Comparison of ENCODE assay signal across 21 cellular contexts in the genomic region with DNA sequence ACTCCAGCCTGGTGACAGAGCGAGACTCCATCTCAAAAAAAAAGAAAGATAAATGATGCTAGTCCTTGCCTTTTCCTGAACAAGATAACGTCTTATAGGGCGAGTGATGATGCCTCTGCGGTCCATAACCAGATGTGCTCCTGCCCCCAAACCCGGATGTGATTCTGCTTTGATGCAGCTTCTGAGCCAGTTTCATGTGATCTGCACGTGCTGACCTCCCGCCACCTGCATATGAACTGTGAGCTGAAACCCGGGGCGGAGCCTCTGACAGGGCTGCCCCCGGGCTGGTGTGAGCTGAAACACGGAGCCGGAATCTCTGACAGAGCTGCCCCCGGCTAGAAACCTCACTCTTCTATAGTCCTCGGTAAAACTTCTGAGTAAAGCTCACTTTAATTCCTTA. TPM values are rescaled to one million over a fixed set of nuclear protein-coding genes. Genes with fewer than 3 reads are reported as not detected.
DNase-seq lines count a peak whose midpoint lies in the region; ATAC-seq and TF ChIP-seq lines count a peak whose summit lies in the region.
"Had no signal": no experiment of that assay in that cellular context is flagged by ENCODE, and none has a peak within 500 bp of the region (broad histone marks: within the 10 kb centered on the region; RNA-seq: fewer than 3 reads in every experiment).

No MANE protein-coding gene starts in this region.

- peaks cover 41% of the 10 kb centered on the region for H3K4me1 Mint-ChIP-seq in activated CD4-positive, alpha-beta T cell treated with anti-CD3 and anti-CD28 coated beads, Interleukin-2, amount 10 ng/mL, durations not matched to agents 7 days and 5 days

- TF ChIP-seq CTCF in tibial artery (IDR thresholded peaks at IDR 0.05), result no peak

- DNase-seq in activated CD4-positive, alpha-beta T cell treated with anti-CD3 and anti-CD28 coated beads, Interleukin-2, amount 10 ng/mL, durations not matched to agents 7 days and 5 days, result no peak
- no peak for DNase-seq in activated CD4-positive, alpha-beta T cell treated with anti-CD3 and anti-CD28 coated beads for 4 hours
- DNase-seq in RPMI8226 (peak; percentile 54), sciatic nerve (ENCODE audit: low spot score) (peak; percentile 46), tibial artery (no peak), AG08396 (ENCODE audit: low spot score) (no peak)
- DNase-seq: activated CD4-positive, alpha-beta memory T cell treated with anti-CD3 and anti-CD28 coated beads, Interleukin-2, amount 10 ng/mL, durations not matched to agents 7 days and 5 days; activated T-cell treated with anti-CD3 and anti-CD28 coated beads, Interleukin-2, amount 50 U/mL, for 1 hour; NCI-H1694; NCI-H226; ovary; stimulated activated naive CD4-positive, alpha-beta T cell treated with Interleukin-2 at 50 U/mL for 16 hours; T-helper 2 cell; trophoblast cell; WERI-Rb-1 had no signal

- intact Hi-C loops in sciatic nerve (cut with DNase I) (no loop called here), tibial artery (cut with DNase I; ENCODE audit: low total_unique reads) (no loop called here)

- peaks cover 42% of the 10 kb centered on the region for H3K36me3 Mint-ChIP-seq in activated CD4-positive, alpha-beta T cell treated with anti-CD3 and anti-CD28 coated beads, Interleukin-2, amount 10 ng/mL, durations not matched to agents 7 days and 5 days (ENCODE audit: low read depth)

- no peak overlapping the region for H3K4me3 ChIP-seq in tibial artery
- H3K4me3 ChIP-seq: A549, hepatocyte, ovary had no signal

- peaks cover 41% of the 10 kb centered on the region for H3K9me3 Mint-ChIP-seq in activated CD4-positive, alpha-beta T cell treated with anti-CD3 and anti-CD28 coated beads, Interleukin-2, amount 10 ng/mL, durations not matched to agents 7 days and 5 days

- no peaks in the 10 kb centered on the region for H3K4me1 ChIP-seq in tibial artery
- H3K4me1 ChIP-seq: A549 had no signal

- POLR2A ChIA-PET in activated CD4-positive, alpha-beta T cell treated with anti-CD3 and anti-CD28 coated beads, Interleukin-2, amount 10 ng/mL, durations not matched to agents 7 days and 5 days (lab: Charles Lee), result no interaction called here

- H3K36me3 ChIP-seq in tibial artery, result no peaks in the 10 kb centered on the region
- H3K36me3 ChIP-seq: ovary, WERI-Rb-1 had no signal

- ATAC-seq in sciatic nerve, result no peak
- ATAC-seq: A549 had no signal

- H3K9me3 ChIP-seq in tibial artery, result peaks cover 0 to 6% (median 0%) of the 10 kb centered on the region in 3 donors
- H3K9me3 ChIP-seq: A549, ovary had no signal

- no peaks in the 10 kb centered on the region for H3K27me3 Mint-ChIP-seq in activated CD4-positive, alpha-beta T cell treated with anti-CD3 and anti-CD28 coated beads, Interleukin-2, amount 10 ng/mL, durations not matched to agents 7 days and 5 days
- H3K27me3 Mint-ChIP-seq: activated CD4-positive, alpha-beta memory T cell treated with anti-CD3 and anti-CD28 coated beads, Interleukin-2, amount 10 ng/mL, durations not matched to agents 7 days and 5 days; activated naive CD4-positive, alpha-beta T cell treated with anti-CD3 and anti-CD28 coated beads, Interleukin-2, amount 50 U/mL, for 24 hours had no signal

- peaks cover 0 to 22% of the 10 kb centered on the region in 2 donors for H3K27me3 ChIP-seq in tibial artery
- H3K27me3 ChIP-seq: hepatocyte, ovary had no signal

- H3K27ac Mint-ChIP-seq in activated CD4-positive, alpha-beta T cell treated with anti-CD3 and anti-CD28 coated beads, Interleukin-2, amount 10 ng/mL, durations not matched to agents 7 days and 5 days, result peak overlapping the region; percentile 36

- H3K4me3 Mint-ChIP-seq in activated CD4-positive, alpha-beta T cell treated with anti-CD3 and anti-CD28 coated beads, Interleukin-2, amount 10 ng/mL, durations not matched to agents 7 days and 5 days, result no peak overlapping the region
- H3K4me3 Mint-ChIP-seq: activated CD4-positive, alpha-beta memory T cell treated with anti-CD3 and anti-CD28 coated beads, Interleukin-2, amount 10 ng/mL, durations not matched to agents 7 days and 5 days had no signal

- H3K27ac ChIP-seq in tibial artery, result no peak overlapping the region
- H3K27ac ChIP-seq: A549, C4-2B, hepatocyte, ovary, WERI-Rb-1 had no signal

- CTCF ChIA-PET in activated CD4-positive, alpha-beta T cell treated with anti-CD3 and anti-CD28 coated beads, Interleukin-2, amount 10 ng/mL, durations not matched to agents 7 days and 5 days (lab: Charles Lee), result no interaction called here

RNA-seq across cellular contexts. Expression of gene KRTAP12-4, which starts 1.3 kb away (rescaled TPM):
- not detected for total RNA-seq in activated CD4-positive, alpha-beta T cell treated with anti-CD3 and anti-CD28 coated beads, Interleukin-2, amount 10 ng/mL, durations not matched to agents 7 days and 5 days
- total RNA-seq in sciatic nerve, result not detected
- total RNA-seq: activated CD4-positive, alpha-beta memory T cell treated with anti-CD3 and anti-CD28 coated beads, Interleukin-2, amount 10 ng/mL, durations not matched to agents 7 days and 5 days; hepatocyte; lung microvascular endothelial cell; myocyte; ovary had no signal

RNA-seq across cellular contexts. Expression of gene KRTAP12-3, which starts 4.6 kb away (rescaled TPM):
- not detected for total RNA-seq in activated CD4-positive, alpha-beta T cell treated with anti-CD3 and anti-CD28 coated beads, Interleukin-2, amount 10 ng/mL, durations not matched to agents 7 days and 5 days
- total RNA-seq in sciatic nerve, result not detected
- total RNA-seq: activated CD4-positive, alpha-beta memory T cell treated with anti-CD3 and anti-CD28 coated beads, Interleukin-2, amount 10 ng/mL, durations not matched to agents 7 days and 5 days; hepatocyte; lung microvascular endothelial cell; myocyte; ovary had no signal

RNA-seq across cellular contexts. Expression of gene KRTAP10-11, which starts 6.9 kb away (rescaled TPM):
- total RNA-seq in activated CD4-positive, alpha-beta T cell treated with anti-CD3 and anti-CD28 coated beads, Interleukin-2, amount 10 ng/mL, durations not matched to agents 7 days and 5 days, result not detected
- total RNA-seq in sciatic nerve, result not detected
- total RNA-seq: activated CD4-positive, alpha-beta memory T cell treated with anti-CD3 and anti-CD28 coated beads, Interleukin-2, amount 10 ng/mL, durations not matched to agents 7 days and 5 days; hepatocyte; lung microvascular endothelial cell; myocyte; ovary had no signal

RNA-seq across cellular contexts. Expression of gene KRTAP12-2, which starts 13.6 kb away (rescaled TPM):
- total RNA-seq in activated CD4-positive, alpha-beta T cell treated with anti-CD3 and anti-CD28 coated beads, Interleukin-2, amount 10 ng/mL, durations not matched to agents 7 days and 5 days, result not detected
- total RNA-seq in sciatic nerve, result not detected
- total RNA-seq: activated CD4-positive, alpha-beta memory T cell treated with anti-CD3 and anti-CD28 coated beads, Interleukin-2, amount 10 ng/mL, durations not matched to agents 7 days and 5 days; hepatocyte; lung microvascular endothelial cell; myocyte; ovary had no signal

RNA-seq across cellular contexts. Expression of gene KRTAP10-10, which starts 16.0 kb away (rescaled TPM):
- total RNA-seq in activated CD4-positive, alpha-beta T cell treated with anti-CD3 and anti-CD28 coated beads, Interleukin-2, amount 10 ng/mL, durations not matched to agents 7 days and 5 days, result not detected
- total RNA-seq in sciatic nerve, result not detected
- total RNA-seq: activated CD4-positive, alpha-beta memory T cell treated with anti-CD3 and anti-CD28 coated beads, Interleukin-2, amount 10 ng/mL, durations not matched to agents 7 days and 5 days; hepatocyte; lung microvascular endothelial cell; myocyte; ovary had no signal

Comparison
In these comparisons a context has a peak if more than half of its experiments do, and no peak if none do; other contexts are left out.
1. DNase-seq: peak in RPMI8226 (single experiment) and sciatic nerve (single experiment); none in activated CD4-positive, alpha-beta T cell treated with anti-CD3 and anti-CD28 coated beads, Interleukin-2, amount 10 ng/mL, durations not matched to agents 7 days and 5 days (single experiment), activated CD4-positive, alpha-beta T cell treated with anti-CD3 and anti-CD28 coated beads for 4 hours (0 of 2), tibial artery (0 of 2) and AG08396 (single experiment).